ENCODE assay signal across 10 cellular contexts in the genomic region with DNA sequence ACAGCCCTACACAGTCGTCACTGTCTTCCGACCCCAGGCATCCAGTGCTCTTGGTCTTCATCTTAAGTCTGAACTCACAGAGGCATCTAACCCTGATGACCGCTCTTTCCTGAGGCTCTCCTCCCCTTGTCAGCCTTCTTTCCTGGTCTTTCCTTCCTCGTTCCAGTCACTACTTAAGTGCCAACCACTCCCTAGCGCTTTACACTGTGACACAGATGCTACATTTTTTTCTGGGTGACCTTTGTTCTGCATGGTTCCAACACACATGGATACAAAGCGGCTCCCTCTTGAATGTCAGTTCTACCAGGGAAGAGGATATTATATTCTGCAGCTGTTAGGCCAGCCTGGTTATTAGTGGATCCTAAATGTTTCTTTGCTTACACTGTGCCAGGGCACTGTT. TPM values are rescaled to one million over a fixed set of nuclear protein-coding genes. Genes with fewer than 3 reads are reported as not detected.
DNase-seq lines count a peak whose midpoint lies in the region; ATAC-seq and TF ChIP-seq lines count a peak whose summit lies in the region.
"Had no signal": no experiment of that assay in that cellular context is flagged by ENCODE, and none has a peak within 500 bp of the region (broad histone marks: within the 10 kb centered on the region; RNA-seq: fewer than 3 reads in every experiment).

No MANE protein-coding gene starts in this region.

- H3K9ac ChIP-seq in trophoblast cell (ENCODE audit: low read length) = no peak overlapping the region

- H3K36me3 ChIP-seq in KOPT-K1 (ENCODE audit: insufficient read depth, low read length) (peaks cover 100% of the 10 kb centered on the region), right atrium auricular region (peaks cover 78% of the 10 kb centered on the region), trophoblast cell (ENCODE audit: control insufficient read depth in 1 of 2, insufficient read depth in 2 of 2, low read length in 2 of 2) (peaks cover 36 to 50% of the 10 kb centered on the region in 2 experiments)

- no peak overlapping the region for H3K4me3 Mint-ChIP-seq in WTC11
- H3K4me3 Mint-ChIP-seq: stimulated activated naive CD8-positive, alpha-beta T cell treated with anti-CD3 and anti-CD28 coated beads, Interleukin-15, Interleukin-2, amounts not matched to agents 100 ng/mL and 50 ng/mL, for 24 hours had no signal

- H3K23ac ChIP-seq in trophoblast cell (ENCODE audit: low read length) = no peak overlapping the region

- no peak overlapping the region for H3K4me3 ChIP-seq in right atrium auricular region
- H3K4me3 ChIP-seq in trophoblast cell (ENCODE audit: low read depth, low read length) = no peak overlapping the region
- H3K4me3 ChIP-seq: MG63 had no signal

- H3K36me3 Mint-ChIP-seq in WTC11 = peaks cover 78% of the 10 kb centered on the region

- H3K14ac ChIP-seq in trophoblast cell (ENCODE audit: low read length) = no peak overlapping the region

- H3K4ac ChIP-seq in trophoblast cell (ENCODE audit: low read depth, low read length) = peak overlapping the region; percentile 35

- DNase-seq in WTC11 (ENCODE audit: low spot score) = no peak
- DNase-seq in right atrium auricular region (ENCODE audit: low spot score) = no peak
- DNase-seq in trophoblast cell = peak; percentile 67 to 91
- no peak for DNase-seq in stimulated activated naive CD4-positive, alpha-beta T cell (lab: John Stamatoyannopoulos, UW)
- DNase-seq: COR-L47, MG63 had no signal

- no peaks in the 10 kb centered on the region for H3K79me1 ChIP-seq in trophoblast cell (ENCODE audit: low read length)

- ATAC-seq in WTC11 (no peak), HG03571 (IDR thresholded peaks at IDR 0.05; ENCODE audit: unreplicated experiment) (no peak), GM18909 (IDR thresholded peaks at IDR 0.05; ENCODE audit: poor library complexity, unreplicated experiment) (no peak)

- no peak overlapping the region for H4K8ac ChIP-seq in trophoblast cell (ENCODE audit: low read depth, low read length)

- H2BK12ac ChIP-seq in trophoblast cell (ENCODE audit: low read length) = no peak overlapping the region

- H3K4me1 Mint-ChIP-seq in WTC11 = peaks cover 47% of the 10 kb centered on the region

- H3K27me3 ChIP-seq in right atrium auricular region (no peaks in the 10 kb centered on the region), trophoblast cell (ENCODE audit: insufficient read depth, low read length) (no peaks in the 10 kb centered on the region)
- H3K27me3 ChIP-seq: MG63 had no signal

- H3K4me1 ChIP-seq in right atrium auricular region (peaks cover 0 to 72% of the 10 kb centered on the region in 2 donors), trophoblast cell (ENCODE audit: control insufficient read depth in 1 of 2, insufficient read depth in 2 of 2, low read length in 2 of 2) (peaks cover 0 to 3% of the 10 kb centered on the region in 2 experiments)

- H3K9me3 ChIP-seq in KOPT-K1 (ENCODE audit: insufficient read depth, low read length, poor library complexity, severe bottlenecking) (no peaks in the 10 kb centered on the region), right atrium auricular region (no peaks in the 10 kb centered on the region), trophoblast cell (ENCODE audit: insufficient read depth, low read depth, low read length) (no peaks in the 10 kb centered on the region)
- H3K9me3 ChIP-seq: MG63 had no signal

- H3K18ac ChIP-seq in trophoblast cell (ENCODE audit: low read length) = no peak overlapping the region

- no peak overlapping the region for H2BK5ac ChIP-seq in trophoblast cell (ENCODE audit: low read depth, low read length, poor library complexity)

- POLR2A ChIA-PET in WTC11 (lab: Charles Lee) = no interaction called here

- no peak overlapping the region for H3K4me2 ChIP-seq in trophoblast cell (ENCODE audit: low read length)

- H3K9me3 Mint-ChIP-seq in WTC11 = 0 out of 2 replicates have a peak, but pooled peaks cover under 1% of the 10 kb centered on the region
- H3K9me3 Mint-ChIP-seq: stimulated activated naive CD8-positive, alpha-beta T cell treated with anti-CD3 and anti-CD28 coated beads, Interleukin-15, Interleukin-2, amounts not matched to agents 100 ng/mL and 50 ng/mL, for 24 hours had no signal

- no peak overlapping the region for H2AK5ac ChIP-seq in trophoblast cell (ENCODE audit: low read length)

- H3K27ac Mint-ChIP-seq in WTC11 = peak overlapping the region; percentile 92

- no peak overlapping the region for H4K12ac ChIP-seq in trophoblast cell (ENCODE audit: low read depth, low read length)

- H4K91ac ChIP-seq in trophoblast cell (ENCODE audit: low read depth, low read length) = no peak overlapping the region

- TF ChIP-seq CTCF in WTC11 (IDR thresholded peaks at IDR 0.05) (no peak), right atrium auricular region (IDR thresholded peaks at IDR 0.05) (no peak)

- no CpG with 5 or more reads among the region's 6 CpGs for WGBS in trophoblast cell (ENCODE audit: extremely low coverage, insufficient coverage, insufficient read length)

- H3K79me2 ChIP-seq in trophoblast cell (ENCODE audit: control insufficient read depth, insufficient read depth, low read length, poor library complexity) = peaks cover 10% of the 10 kb centered on the region

- no peaks in the 10 kb centered on the region for H3K27me3 Mint-ChIP-seq in WTC11 (ENCODE audit: low read depth)
- H3K27me3 Mint-ChIP-seq: stimulated activated naive CD8-positive, alpha-beta T cell treated with anti-CD3 and anti-CD28 coated beads, Interleukin-15, Interleukin-2, amounts not matched to agents 100 ng/mL and 50 ng/mL, for 24 hours had no signal

- no peak overlapping the region for H2AFZ ChIP-seq in trophoblast cell (ENCODE audit: insufficient read depth, low read length, poor library complexity)

- H2BK120ac ChIP-seq in trophoblast cell (ENCODE audit: insufficient read depth, low read length, poor library complexity) = no peak overlapping the region

- CTCF ChIA-PET in WTC11 (lab: Charles Lee) = no interaction called here

- peak overlapping the region; percentile 2 for H3K27ac ChIP-seq in KOPT-K1 (ENCODE audit: low read depth, low read length, poor library complexity, severe bottlenecking)
- peak overlapping the region; percentile 15 to 46 for H3K27ac ChIP-seq in right atrium auricular region
- H3K27ac ChIP-seq in trophoblast cell (ENCODE audit: low read depth, low read length) = no peak overlapping the region

TF ChIP-seq in WTC11, 78 proteins besides CTCF, POLR2A, EP300 and RAD21:
- TF ChIP-seq ZNF121 (CRISPR knock-in tag; IDR thresholded peaks at IDR 0.05) (no peak), ZNF416 (CRISPR knock-in tag; IDR thresholded peaks at IDR 0.05) (no peak), SOX15 (CRISPR knock-in tag; IDR thresholded peaks at IDR 0.05) (no peak), NR3C1 (CRISPR knock-in tag; conservative IDR thresholded peaks at IDR 0.05; ENCODE audit: low read depth) (no peak), CREB1 (CRISPR knock-in tag; IDR thresholded peaks at IDR 0.05) (no peak), NR2C2 (CRISPR knock-in tag; IDR thresholded peaks at IDR 0.05) (no peak), TEAD1 (CRISPR knock-in tag; IDR thresholded peaks at IDR 0.05) (no peak)
- TF ChIP-seq, protein P1, sequence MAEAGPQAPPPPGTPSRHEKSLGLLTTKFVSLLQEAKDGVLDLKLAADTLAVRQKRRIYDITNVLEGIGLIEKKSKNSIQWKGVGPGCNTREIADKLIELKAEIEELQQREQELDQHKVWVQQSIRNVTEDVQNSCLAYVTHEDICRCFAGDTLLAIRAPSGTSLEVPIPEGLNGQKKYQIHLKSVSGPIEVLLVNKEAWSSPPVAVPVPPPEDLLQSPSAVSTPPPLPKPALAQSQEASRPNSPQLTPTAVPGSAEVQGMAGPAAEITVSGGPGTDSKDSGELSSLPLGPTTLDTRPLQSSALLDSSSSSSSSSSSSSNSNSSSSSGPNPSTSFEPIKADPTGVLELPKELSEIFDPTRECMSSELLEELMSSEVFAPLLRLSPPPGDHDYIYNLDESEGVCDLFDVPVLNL (CRISPR knock-in tag; IDR thresholded peaks at IDR 0.05; ENCODE audit: borderline replicate concordance, low read depth) = no peak
- TF ChIP-seq, protein P2, sequence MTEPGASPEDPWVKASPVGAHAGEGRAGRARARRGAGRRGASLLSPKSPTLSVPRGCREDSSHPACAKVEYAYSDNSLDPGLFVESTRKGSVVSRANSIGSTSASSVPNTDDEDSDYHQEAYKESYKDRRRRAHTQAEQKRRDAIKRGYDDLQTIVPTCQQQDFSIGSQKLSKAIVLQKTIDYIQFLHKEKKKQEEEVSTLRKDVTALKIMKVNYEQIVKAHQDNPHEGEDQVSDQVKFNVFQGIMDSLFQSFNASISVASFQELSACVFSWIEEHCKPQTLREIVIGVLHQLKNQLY (CRISPR knock-in tag; IDR thresholded peaks at IDR 0.05) = no peak

RNA-seq across cellular contexts. Expression of gene YWHAG, which starts 12.7 kb away (rescaled TPM):
- total RNA-seq in WTC11 (2021) (192 to 201 TPM (median 200 TPM) in 3 replicates), right atrium auricular region (100 to 1,000 TPM; 132 to 153 TPM)
- polyA plus RNA-seq in trophoblast cell (2013) = 95.3 and 99.5 TPM in 2 replicates

RNA-seq across cellular contexts. Expression of gene HSPB1, which starts 43.6 kb away (rescaled TPM):
- total RNA-seq in WTC11 (2021) (202 to 299 TPM (median 285 TPM) in 3 replicates), right atrium auricular region (1,000 to 10,000 TPM; 1,006 to 1,433 TPM)
- 1,533 and 1,664 TPM in 2 replicates for polyA plus RNA-seq in trophoblast cell (2013)

Comparison
In these comparisons a context has a peak if more than half of its experiments do, and no peak if none do; other contexts are left out.
1. DNase-seq: peak in trophoblast cell (2 of 2); none in WTC11 (single experiment), right atrium auricular region (single experiment) and stimulated activated naive CD4-positive, alpha-beta T cell (0 of 6).